In the genomic region with DNA sequence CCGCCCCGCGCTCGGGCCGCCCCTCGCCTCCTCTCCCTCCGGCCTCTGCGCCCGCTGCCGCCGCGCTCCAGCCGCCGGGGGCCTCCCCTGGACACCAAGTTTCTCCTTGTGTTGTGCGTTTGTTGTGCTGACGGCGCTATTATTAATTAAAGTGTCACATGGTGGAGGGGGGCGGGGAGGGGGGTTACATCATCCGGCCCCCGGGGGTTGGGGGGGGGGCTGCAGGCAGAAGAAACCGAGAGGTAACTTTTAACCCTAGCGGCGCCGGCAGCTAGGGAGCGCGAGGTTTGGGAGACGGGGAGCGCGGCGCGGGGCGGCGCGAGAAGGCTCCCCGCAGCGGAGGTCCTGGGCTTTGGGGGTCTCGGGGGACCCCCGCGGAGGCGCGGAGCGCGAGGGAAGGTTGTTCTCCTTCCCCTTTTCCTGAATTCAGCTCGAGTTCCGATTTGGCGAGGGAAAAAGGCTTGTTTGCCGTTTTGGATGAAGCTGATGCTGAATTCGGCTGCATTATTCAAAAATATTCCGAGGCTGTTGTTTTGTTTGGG, we compare ENCODE assay signal across 8 cellular contexts. TPM values are rescaled to one million over a fixed set of nuclear protein-coding genes. Genes with fewer than 3 reads are reported as not detected.
DNase-seq lines count a peak whose midpoint lies in the region; ATAC-seq, FAIRE-seq and TF ChIP-seq lines count a peak whose summit lies in the region.

A gene (minus strand): TSS at position 117 of the 542 bp plus-strand sequence. CDS start 134 bp downstream, outside the sequence.

- no peaks in the 10 kb centered on the region for H3K36me3 ChIP-seq in cardiac muscle cell
- H3K36me3 ChIP-seq in mammary epithelial cell (ENCODE audit: insufficient read depth, low read length): no peaks in the 10 kb centered on the region
- no peaks in the 10 kb centered on the region for H3K36me3 ChIP-seq in pancreas

- in situ Hi-C loops in mammary epithelial cell (cut with MboI; ENCODE audit: low sequenced_read_pairs in 2 of 2): loop anchor here in 1 of 2 donors (25.0 kb wide), 1 partner anchor 169 kb away; no protein-coding TSS in a partner anchor

- dilution Hi-C loops in mammary epithelial cell (cut with HindIII; ENCODE audit: low sequenced_read_pairs): no loop called here

- H3K4me3 ChIP-seq in cardiac muscle cell (peak within 1 kb of the TSS; percentile 45), mammary epithelial cell (replicated peaks in 1 of 3; ENCODE audit: insufficient read depth in 1 of 3, low read depth in 2 of 3, low read length in 3 of 3) (peak within 1 kb of the TSS in 2 of 3 experiments; percentile 16 to 29), pancreas (peak within 1 kb of the TSS in 3 of 4 donors; percentile 16 to 43 (median 25))

- peaks cover 15% of the 10 kb centered on the region for H3K4me1 ChIP-seq in cardiac muscle cell (ENCODE audit: low read depth)
- H3K4me1 ChIP-seq in mammary epithelial cell (ENCODE audit: insufficient read depth, low read length): peaks cover 13% of the 10 kb centered on the region
- peaks cover 0 to 18% (median 0%) of the 10 kb centered on the region in 3 donors for H3K4me1 ChIP-seq in pancreas

- DNase-seq in cardiac muscle cell (ENCODE audit: low read depth in 1 of 2, low spot score in 1 of 2) (peak in 1 of 2 donors; percentile 17), cardiac septum (ENCODE audit: low spot score) (no peak), NCI-H1105 (lab: John Stamatoyannopoulos, UW) (peak; percentile 43), mammary epithelial cell (no peak), pancreas (peak in 2 of 6 donors; percentile 20 to 49), islet precursor cell (no peak), globus pallidus (ENCODE audit: low spot score) (no peak)

- no peak within 1 kb of the TSS for H3K27ac ChIP-seq in cardiac muscle cell
- no peak within 1 kb of the TSS for H3K27ac ChIP-seq in mammary epithelial cell (ENCODE audit: insufficient read depth, low read depth, low read length)
- no peak within 1 kb of the TSS for H3K27ac ChIP-seq in pancreas

- CTCF ChIA-PET in mammary epithelial cell (lab: Charles Lee; ENCODE audit: low non-redundant PET): no interaction called here

- BruUV-seq in mammary epithelial cell (replicated peaks; lab: Mats Ljungman, UMichigan): no TSS peak

- H3K9ac ChIP-seq in mammary epithelial cell (ENCODE audit: insufficient read depth, low read length): no peak within 1 kb of the TSS

- H4K20me1 ChIP-seq in mammary epithelial cell (ENCODE audit: insufficient read depth, low read length): no peaks in the 10 kb centered on the region

- no peaks in the 10 kb centered on the region for H3K9me3 ChIP-seq in cardiac muscle cell (ENCODE audit: low read depth)
- H3K9me3 ChIP-seq in mammary epithelial cell (replicated peaks; ENCODE audit: insufficient read depth, low read length): no peaks in the 10 kb centered on the region
- H3K9me3 ChIP-seq in pancreas: no peaks in the 10 kb centered on the region

- H3K27me3 ChIP-seq in cardiac muscle cell (peaks cover 86% of the 10 kb centered on the region), mammary epithelial cell (ENCODE audit: insufficient read depth, low read length) (peaks cover 49% of the 10 kb centered on the region), pancreas (peaks cover 0 to 40% (median 6%) of the 10 kb centered on the region in 4 donors)

- H2AFZ ChIP-seq in mammary epithelial cell (ENCODE audit: low read depth, low read length): no peak within 1 kb of the TSS

- H3K4me2 ChIP-seq in mammary epithelial cell (ENCODE audit: insufficient read depth, low read depth, low read length): peak within 1 kb of the TSS; percentile 73

- 6% methylated on average over 18 of the region's 49 CpGs for WGBS in mammary epithelial cell (ENCODE audit: low coverage, missing lambda C conversion rate)
- WGBS in pancreas, 2 donors: 0 to 1% methylated on average over 36 to 49 of the region's 49 CpGs

- FAIRE-seq in pancreas (lab: Jason Lieb, UNC): no peak

- H3K79me2 ChIP-seq in mammary epithelial cell (ENCODE audit: insufficient read depth, low read length): no peaks in the 10 kb centered on the region

- no peak for TF ChIP-seq CTCF in cardiac muscle cell (IDR thresholded peaks at IDR 0.05; ENCODE audit: low read depth, low read length)
- TF ChIP-seq CTCF in mammary epithelial cell (conservative IDR thresholded peaks at IDR 0.05 in 1 of 2, IDR thresholded peaks at IDR 0.05 in 1 of 2; ENCODE audit: extremely low read depth in 1 of 2, insufficient read depth in 1 of 2, low read depth in 1 of 2, low read length in 2 of 2): no peak
- TF ChIP-seq CTCF in pancreas (IDR thresholded peaks at IDR 0.05): no peak

- intact Hi-C loops in cardiac septum (cut with DNase I): loop anchor here (5.0 kb wide), 1 partner anchor 179 kb away; no protein-coding TSS in a partner anchor
- intact Hi-C loops in mammary epithelial cell (cut with micrococcal nuclease): loop anchor here (1.0 kb wide), 1 partner anchor 74 kb away; no protein-coding TSS in a partner anchor
- intact Hi-C loops in pancreas (cut with DNase I): no loop called here

- ATAC-seq in pancreas: peak in 3 of 4 donors; percentile 6 to 46 (median 33)
- no peak for ATAC-seq in GM18520 (IDR thresholded peaks at IDR 0.05; ENCODE audit: unreplicated experiment)

RNA-seq across cellular contexts. Expression of the gene that starts here (rescaled TPM):
- total RNA-seq in cardiac muscle cell: 0.25 TPM in 1 of 2 replicates, not detected in the other
- polyA plus RNA-seq in cardiac muscle cell: 0.06 and 0.17 TPM in 2 replicates
- total RNA-seq in cardiac septum: 0.59 TPM
- total RNA-seq in mammary epithelial cell: under 1 TPM; 0.12 to 0.17 TPM
- polyA plus RNA-seq in mammary epithelial cell: not detected
- polyA minus RNA-seq in mammary epithelial cell: not detected
- under 1 TPM in 3 of 6 donors, not detected in 3; 0.04 to 0.16 (median 0.16) TPM for total RNA-seq in pancreas
- under 1 TPM in 1 of 2 donors, not detected in 1; 0.05 TPM for polyA plus RNA-seq in pancreas

Comparison
In these comparisons a context has a peak if more than half of its experiments do, and no peak if none do; other contexts are left out.
1. Peak in ATAC-seq and H3K4me3 ChIP-seq in pancreas; RNA of the gene not detected or under 1 TPM.
2. intact Hi-C loops: an anchor here in cardiac septum (5.0 kb wide) and mammary epithelial cell (1.0 kb wide); none called in pancreas.